9 cellular contexts compared by ENCODE assay signal in genomic region chr11:59560290-59560701, GRCh38. TPM values are rescaled to one million over a fixed set of nuclear protein-coding genes. Genes with fewer than 3 reads are reported as not detected.
DNase-seq lines count a peak whose midpoint lies in the region; ATAC-seq and TF ChIP-seq lines count a peak whose summit lies in the region.
"Had no signal": no experiment of that assay in that cellular context is flagged by ENCODE, and none has a peak within 500 bp of the region (broad histone marks: within the 10 kb centered on the region; RNA-seq: fewer than 3 reads in every experiment).

No MANE protein-coding gene starts in this region.

- peak; percentile 45 for DNase-seq in D341Med (ENCODE audit: low spot score)
- peak; percentile 80 for DNase-seq in SK-MEL-5 (ENCODE audit: low read depth, low spot score)
- peak; percentile 77 for DNase-seq in activated naive CD8-positive, alpha-beta T cell treated with anti-CD3 and anti-CD28 coated beads for 36 hours
- peak in 3 of 5 donors; percentile 43 to 47 (median 45) for DNase-seq in heart left ventricle
- peak; percentile 89 to 94 for DNase-seq in trophoblast cell

- H3K79me1 ChIP-seq in trophoblast cell (ENCODE audit: low read length): peaks cover 11% of the 10 kb centered on the region

- H3K4me3 ChIP-seq in Loucy (ENCODE audit: low read length, poor library complexity, severe bottlenecking) (peak overlapping the region; percentile 94), heart left ventricle (peak overlapping the region; percentile 70 to 96 (median 84)), trophoblast cell (ENCODE audit: low read depth, low read length) (peak overlapping the region; percentile 93), urinary bladder (ENCODE audit: low read depth, low read length) (peak overlapping the region; percentile 59)

- H3K4me2 ChIP-seq in Loucy (ENCODE audit: low read depth, low read length, poor library complexity, severe bottlenecking) (peak overlapping the region; percentile 78), trophoblast cell (ENCODE audit: low read length) (peak overlapping the region; percentile 63)

- no peak overlapping the region for H2AK5ac ChIP-seq in trophoblast cell (ENCODE audit: low read length)

- peak overlapping the region; percentile 41 for H3K14ac ChIP-seq in trophoblast cell (ENCODE audit: low read length)

- H3K27me3 ChIP-seq in Loucy (ENCODE audit: insufficient read depth, low read length, poor library complexity, severe bottlenecking) (no peaks in the 10 kb centered on the region), heart left ventricle (peaks cover 0 to 4% (median 0%) of the 10 kb centered on the region in 9 donors), trophoblast cell (ENCODE audit: insufficient read depth, low read length) (no peaks in the 10 kb centered on the region)

- no peak overlapping the region for H3K18ac ChIP-seq in trophoblast cell (ENCODE audit: low read length)

- WGBS in heart left ventricle, 4 donors: 0 to 1% (median 1%) methylated on average over 18 of the region's 18 CpGs
- no CpG with 5 or more reads among the region's 18 CpGs for WGBS in trophoblast cell (ENCODE audit: extremely low coverage, insufficient coverage, insufficient read length)
- WGBS in urinary bladder: under 1% methylated on average over 18 of the region's 18 CpGs

- no peak overlapping the region for H3K4ac ChIP-seq in trophoblast cell (ENCODE audit: low read depth, low read length)

- H3F3A ChIP-seq in Loucy (ENCODE audit: low read depth): peaks cover 10% of the 10 kb centered on the region; the same call in 1 of the 2 replicates

- H3K9ac ChIP-seq in Loucy (ENCODE audit: low read depth, low read length, poor library complexity, severe bottlenecking) (peak overlapping the region; percentile 96), trophoblast cell (ENCODE audit: low read length) (peak overlapping the region; percentile 79)

- H3K36me3 ChIP-seq in Loucy (ENCODE audit: insufficient read depth, low read length) (no peaks in the 10 kb centered on the region), heart left ventricle (no peaks in the 10 kb centered on the region), trophoblast cell (ENCODE audit: control insufficient read depth in 1 of 2, insufficient read depth in 2 of 2, low read length in 2 of 2) (no peaks in the 10 kb centered on the region), urinary bladder (ENCODE audit: insufficient read depth) (no peaks in the 10 kb centered on the region)

- H3K27me3 Mint-ChIP-seq in activated naive CD8-positive, alpha-beta T cell treated with anti-CD3 and anti-CD28 coated beads for 36 hours: peaks cover 15% of the 10 kb centered on the region

- peak overlapping the region; percentile 5 for H4K91ac ChIP-seq in trophoblast cell (ENCODE audit: low read depth, low read length)

- peak overlapping the region; percentile 97 for H3K27ac Mint-ChIP-seq in activated naive CD8-positive, alpha-beta T cell treated with anti-CD3 and anti-CD28 coated beads for 36 hours

- no peak overlapping the region for H2BK12ac ChIP-seq in trophoblast cell (ENCODE audit: low read length)

- H2BK5ac ChIP-seq in trophoblast cell (ENCODE audit: low read depth, low read length, poor library complexity): peak overlapping the region; percentile 8

- peak; percentile 29 for ATAC-seq in GM21786 (IDR thresholded peaks at IDR 0.05; ENCODE audit: unreplicated experiment)
- peak; percentile 62 to 81 (median 72) for ATAC-seq in heart left ventricle

- intact Hi-C loops in heart left ventricle (cut with DNase I): loop anchor here in 5 of 10 donors (1.0 to 10.0 kb wide), 6 partner anchors 9 to 245 kb away; partner anchors contain the start of genes OSBP (in 2 of the 5) and PATL1 (in 1 of the 5)

- TF ChIP-seq POLR2A in heart left ventricle (IDR thresholded peaks at IDR 0.05): no peak

- no peak for TF ChIP-seq CTCF in Loucy (conservative IDR thresholded peaks at IDR 0.05; ENCODE audit: low read length)
- TF ChIP-seq CTCF in heart left ventricle (IDR thresholded peaks at IDR 0.05): no peak

- in situ Hi-C loops in SK-MEL-5 (cut with HindIII; ENCODE audit: low pct_unique_long_range_greater_than_20kb, low sequenced_read_pairs): no loop called here

- H2AFZ ChIP-seq in Loucy (ENCODE audit: low read length) (peak overlapping the region; percentile 98), trophoblast cell (ENCODE audit: insufficient read depth, low read length, poor library complexity) (peak overlapping the region; percentile 88)

- no peak overlapping the region for H4K8ac ChIP-seq in trophoblast cell (ENCODE audit: low read depth, low read length)

- peaks cover 4% of the 10 kb centered on the region for H3K9me3 Mint-ChIP-seq in activated naive CD8-positive, alpha-beta T cell treated with anti-CD3 and anti-CD28 coated beads for 36 hours

- no peak overlapping the region for H2BK120ac ChIP-seq in trophoblast cell (ENCODE audit: insufficient read depth, low read length, poor library complexity)

- peak overlapping the region; percentile 88 for H3K4me3 Mint-ChIP-seq in activated naive CD8-positive, alpha-beta T cell treated with anti-CD3 and anti-CD28 coated beads for 36 hours

- no peaks in the 10 kb centered on the region for H3K9me2 ChIP-seq in Loucy (replicated peaks; ENCODE audit: low read depth, low read length)

- H4K12ac ChIP-seq in trophoblast cell (ENCODE audit: low read depth, low read length): no peak overlapping the region

- peaks cover 43% of the 10 kb centered on the region for H3K4me1 Mint-ChIP-seq in activated naive CD8-positive, alpha-beta T cell treated with anti-CD3 and anti-CD28 coated beads for 36 hours

- H3K36me3 Mint-ChIP-seq in activated naive CD8-positive, alpha-beta T cell treated with anti-CD3 and anti-CD28 coated beads for 36 hours: peaks cover 5% of the 10 kb centered on the region

- no peak overlapping the region for H3K23ac ChIP-seq in trophoblast cell (ENCODE audit: low read length)

- no peaks in the 10 kb centered on the region for H4K20me1 ChIP-seq in Loucy (ENCODE audit: insufficient read depth, low read length, poor library complexity, severe bottlenecking)

- H3K4me1 ChIP-seq in Loucy (ENCODE audit: insufficient read depth, low read length, poor library complexity, severe bottlenecking) (peaks cover 16% of the 10 kb centered on the region), heart left ventricle (peaks cover 0 to 36% (median 9%) of the 10 kb centered on the region in 12 donors), trophoblast cell (ENCODE audit: control insufficient read depth in 1 of 2, insufficient read depth in 2 of 2, low read length in 2 of 2) (peaks cover 3% of the 10 kb centered on the region in 2 experiments), urinary bladder (ENCODE audit: insufficient read depth) (no peaks in the 10 kb centered on the region)

- H3K79me2 ChIP-seq in Loucy (ENCODE audit: insufficient read depth, low read length) (no peaks in the 10 kb centered on the region), trophoblast cell (ENCODE audit: control insufficient read depth, insufficient read depth, low read length, poor library complexity) (no peaks in the 10 kb centered on the region)

- H3K9me3 ChIP-seq in Loucy (ENCODE audit: insufficient read depth, low read depth, low read length): no peaks in the 10 kb centered on the region
- H3K9me3 ChIP-seq in heart left ventricle: no peaks in the 10 kb centered on the region
- H3K9me3 ChIP-seq in trophoblast cell (ENCODE audit: insufficient read depth, low read depth, low read length): no peaks in the 10 kb centered on the region

- H3K27ac ChIP-seq in heart left ventricle (peak overlapping the region; percentile 42 to 92 (median 82)), trophoblast cell (ENCODE audit: low read depth, low read length) (peak overlapping the region; percentile 51), urinary bladder (ENCODE audit: low read depth) (peak overlapping the region; percentile 72)

RNA-seq across cellular contexts. Expression of gene OR4D9, which starts 49.0 kb away (rescaled TPM):
- not detected in 2 replicates for total RNA-seq in SK-MEL-5 (2014; rRNA removed; shearing (Covaris generic))
- not detected in 2 replicates for polyA plus RNA-seq in SK-MEL-5 (2015; cell fraction: cytosol; rRNA removed)
- polyA plus RNA-seq in SK-MEL-5 (2015; cell fraction: nucleus; rRNA removed): not detected in 2 replicates
- not detected for total RNA-seq in activated naive CD8-positive, alpha-beta T cell treated with anti-CD3 and anti-CD28 coated beads for 36 hours
- not detected for total RNA-seq in heart left ventricle
- polyA plus RNA-seq in heart left ventricle: not detected
- polyA plus RNA-seq in trophoblast cell (2013): not detected in 2 replicates
- not detected for total RNA-seq in urinary bladder
- not detected for polyA plus RNA-seq in urinary bladder
- total RNA-seq: dermis microvascular lymphatic vessel endothelial cell had no signal

RNA-seq across cellular contexts. Expression of gene OSBP, which starts 55.3 kb away (rescaled TPM):
- total RNA-seq in SK-MEL-5 (2014; rRNA removed; shearing (Covaris generic)): 17.8 and 21.1 TPM in 2 replicates
- 18.9 and 24.9 TPM in 2 replicates for polyA plus RNA-seq in SK-MEL-5 (2015; cell fraction: cytosol; rRNA removed)
- 14.0 and 15.4 TPM in 2 replicates for polyA plus RNA-seq in SK-MEL-5 (2015; cell fraction: nucleus; rRNA removed)
- 10 to 100 TPM; 39.4 to 39.6 TPM for total RNA-seq in activated naive CD8-positive, alpha-beta T cell treated with anti-CD3 and anti-CD28 coated beads for 36 hours
- total RNA-seq in heart left ventricle (10 to 100 TPM; 23.4 to 48.3 (median 33.1) TPM), urinary bladder (45.2 TPM)
- polyA plus RNA-seq in heart left ventricle (10 to 100 TPM; 12.0 to 22.2 TPM), urinary bladder (23.3 TPM)
- polyA plus RNA-seq in trophoblast cell (2013): 41.7 and 41.8 TPM in 2 replicates

RNA-seq across cellular contexts. Expression of gene OR4D11, which starts 56.9 kb away (rescaled TPM):
- total RNA-seq in SK-MEL-5 (2014; rRNA removed; shearing (Covaris generic)): not detected in 2 replicates
- polyA plus RNA-seq in SK-MEL-5 (2015; cell fraction: cytosol; rRNA removed): not detected in 2 replicates
- not detected in 2 replicates for polyA plus RNA-seq in SK-MEL-5 (2015; cell fraction: nucleus; rRNA removed)
- total RNA-seq in activated naive CD8-positive, alpha-beta T cell treated with anti-CD3 and anti-CD28 coated beads for 36 hours: not detected
- not detected for total RNA-seq in heart left ventricle
- not detected for polyA plus RNA-seq in heart left ventricle
- not detected in 2 replicates for polyA plus RNA-seq in trophoblast cell (2013)
- not detected for total RNA-seq in urinary bladder
- polyA plus RNA-seq in urinary bladder: not detected
- total RNA-seq: dermis microvascular lymphatic vessel endothelial cell had no signal

Comparison
In these comparisons a context has a peak if more than half of its experiments do, and no peak if none do; other contexts are left out.
1. Peak in every context shown above with its lines: DNase-seq, ATAC-seq, H3K4me3 ChIP-seq and H3K27ac ChIP-seq.